ENCODE assay signal across 1 cellular context in the genomic region with DNA sequence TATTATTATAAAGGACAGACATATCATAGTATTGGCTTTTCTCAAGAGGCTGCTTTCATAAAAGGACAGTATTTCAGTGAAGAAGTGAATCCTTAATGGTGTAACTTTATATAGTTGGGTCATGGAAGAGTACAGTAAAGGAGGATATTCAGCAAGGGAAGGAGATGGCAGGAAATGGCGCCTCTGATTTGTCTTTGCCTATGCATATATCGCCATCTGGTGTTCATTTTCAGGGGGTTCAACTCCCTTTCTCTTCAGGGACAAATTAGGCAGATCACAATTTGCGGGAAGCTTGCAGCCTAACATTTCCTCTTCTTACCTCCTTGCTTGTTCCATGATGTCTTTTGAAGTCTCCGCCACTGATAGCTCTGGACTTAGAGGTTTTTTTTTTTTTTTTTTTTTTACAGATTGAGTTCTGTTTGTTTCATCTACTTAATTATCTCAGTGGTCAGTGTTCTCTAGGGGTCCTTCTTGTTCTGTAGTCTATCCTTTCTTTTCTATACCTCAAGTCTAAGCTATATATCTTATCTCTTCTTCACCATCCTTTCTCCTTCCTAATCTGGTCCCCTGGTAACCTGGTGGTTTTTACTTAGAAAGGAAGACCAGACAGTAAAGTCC.
TF ChIP-seq lines count a peak whose summit lies in the region.

No MANE protein-coding gene starts in this region.

TF ChIP-seq in HEK293, 187 proteins besides CTCF, POLR2A, EP300 and RAD21 (continued from another document):
- TF ChIP-seq, protein P1, sequence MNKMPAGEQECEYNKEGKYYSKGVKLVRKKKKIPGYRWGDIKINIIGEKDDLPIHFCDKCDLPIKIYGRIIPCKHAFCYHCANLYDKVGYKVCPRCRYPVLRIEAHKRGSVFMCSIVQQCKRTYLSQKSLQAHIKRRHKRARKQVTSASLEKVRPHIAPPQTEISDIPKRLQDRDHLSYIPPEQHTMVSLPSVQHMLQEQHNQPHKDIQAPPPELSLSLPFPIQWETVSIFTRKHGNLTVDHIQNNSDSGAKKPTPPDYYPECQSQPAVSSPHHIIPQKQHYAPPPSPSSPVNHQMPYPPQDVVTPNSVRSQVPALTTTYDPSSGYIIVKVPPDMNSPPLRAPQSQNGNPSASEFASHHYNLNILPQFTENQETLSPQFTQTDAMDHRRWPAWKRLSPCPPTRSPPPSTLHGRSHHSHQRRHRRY (tag by site-specific recombination; IDR thresholded peaks at IDR 0.05): no peak
- TF ChIP-seq ZNF248 (tag by site-specific recombination; IDR thresholded peaks at IDR 0.05) (no peak), ZNF624 (tag by site-specific recombination; IDR thresholded peaks at IDR 0.05) (no peak), ZNF133 (tag by site-specific recombination; IDR thresholded peaks at IDR 0.05) (no peak), ZNF433 (tag by site-specific recombination; IDR thresholded peaks at IDR 0.05; ENCODE audit: low read depth) (no peak), KLF9 (tag by site-specific recombination; IDR thresholded peaks at IDR 0.05; ENCODE audit: low read depth) (no peak), ZNF530 (tag by site-specific recombination; IDR thresholded peaks at IDR 0.05; ENCODE audit: low read depth) (no peak), HOXA7 (CRISPR knock-in tag; IDR thresholded peaks at IDR 0.05; ENCODE audit: borderline replicate concordance) (no peak)
- TF ChIP-seq, protein P2, sequence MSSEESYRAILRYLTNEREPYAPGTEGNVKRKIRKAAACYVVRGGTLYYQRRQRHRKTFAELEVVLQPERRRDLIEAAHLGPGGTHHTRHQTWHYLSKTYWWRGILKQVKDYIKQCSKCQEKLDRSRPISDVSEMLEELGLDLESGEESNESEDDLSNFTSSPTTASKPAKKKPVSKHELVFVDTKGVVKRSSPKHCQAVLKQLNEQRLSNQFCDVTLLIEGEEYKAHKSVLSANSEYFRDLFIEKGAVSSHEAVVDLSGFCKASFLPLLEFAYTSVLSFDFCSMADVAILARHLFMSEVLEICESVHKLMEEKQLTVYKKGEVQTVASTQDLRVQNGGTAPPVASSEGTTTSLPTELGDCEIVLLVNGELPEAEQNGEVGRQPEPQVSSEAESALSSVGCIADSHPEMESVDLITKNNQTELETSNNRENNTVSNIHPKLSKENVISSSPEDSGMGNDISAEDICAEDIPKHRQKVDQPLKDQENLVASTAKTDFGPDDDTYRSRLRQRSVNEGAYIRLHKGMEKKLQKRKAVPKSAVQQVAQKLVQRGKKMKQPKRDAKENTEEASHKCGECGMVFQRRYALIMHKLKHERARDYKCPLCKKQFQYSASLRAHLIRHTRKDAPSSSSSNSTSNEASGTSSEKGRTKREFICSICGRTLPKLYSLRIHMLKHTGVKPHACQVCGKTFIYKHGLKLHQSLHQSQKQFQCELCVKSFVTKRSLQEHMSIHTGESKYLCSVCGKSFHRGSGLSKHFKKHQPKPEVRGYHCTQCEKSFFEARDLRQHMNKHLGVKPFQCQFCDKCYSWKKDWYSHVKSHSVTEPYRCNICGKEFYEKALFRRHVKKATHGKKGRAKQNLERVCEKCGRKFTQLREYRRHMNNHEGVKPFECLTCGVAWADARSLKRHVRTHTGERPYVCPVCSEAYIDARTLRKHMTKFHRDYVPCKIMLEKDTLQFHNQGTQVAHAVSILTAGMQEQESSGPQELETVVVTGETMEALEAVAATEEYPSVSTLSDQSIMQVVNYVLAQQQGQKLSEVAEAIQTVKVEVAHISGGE (tag by site-specific recombination; conservative IDR thresholded peaks at IDR 0.05; ENCODE audit: low read depth): no peak
